In the genomic region with DNA sequence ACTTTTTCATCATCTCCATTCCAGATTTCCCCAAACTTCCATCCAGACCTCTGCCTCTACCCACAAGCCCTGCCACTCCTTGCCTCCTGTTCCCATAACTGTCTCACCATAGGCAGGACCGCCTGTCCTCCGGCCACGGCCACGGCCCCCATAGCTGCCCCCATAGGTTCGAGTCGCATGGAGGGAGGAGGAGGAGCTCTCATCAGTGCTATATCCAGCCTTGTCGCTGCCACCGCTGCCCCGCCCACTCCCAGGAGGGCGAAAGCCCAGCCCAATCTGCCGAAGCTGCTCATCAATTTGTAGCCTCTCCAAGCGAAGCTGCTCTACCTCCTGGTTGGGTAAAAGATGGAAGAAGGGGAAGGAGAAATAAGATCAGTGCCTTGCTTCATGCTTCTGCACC, we compare ENCODE assay signal across 21 cellular contexts. TPM values are rescaled to one million over a fixed set of nuclear protein-coding genes. Genes with fewer than 3 reads are reported as not detected.
"Had no signal": no experiment of that assay in that cellular context is flagged by ENCODE, and none has a peak within 500 bp of the region (broad histone marks: within the 10 kb centered on the region; RNA-seq: fewer than 3 reads in every experiment).

No MANE protein-coding gene starts in this region.

- H3K27me3 Mint-ChIP-seq: activated CD4-positive, alpha-beta T cell treated with anti-CD3 and anti-CD28 coated beads, Interleukin-2, amount 10 ng/mL, durations not matched to agents 7 days and 5 days; activated naive CD8-positive, alpha-beta T cell; dendritic cell treated with granulocyte-macrophage colony-stimulating factor and Interleukin-4, amounts not matched to agents 40 ng/mL and 50 ng/mL, for 4 days; naive thymus-derived CD4-positive, alpha-beta T cell had no signal

- H3K4me2 ChIP-seq: hepatocyte had no signal

- H2AFZ ChIP-seq: hepatocyte had no signal

- H3K9me3 ChIP-seq: breast epithelium, gastroesophageal sphincter, left lung, mucosa of descending colon, prostate gland, tibial nerve had no signal

- H3K4me3 ChIP-seq: breast epithelium, gastroesophageal sphincter, hepatocyte, left lung, mucosa of descending colon, prostate gland, skin epidermis, tibial nerve had no signal

- H3K27ac ChIP-seq: breast epithelium, epithelial cell of prostate, gastroesophageal sphincter, hepatocyte, left lung, prostate gland, skin epidermis, tibial nerve had no signal

- H3K27me3 ChIP-seq: breast epithelium, gastroesophageal sphincter, hepatocyte, left lung, tibial nerve had no signal

- H3K9me3 Mint-ChIP-seq: activated CD4-positive, alpha-beta T cell treated with anti-CD3 and anti-CD28 coated beads, Interleukin-2, amount 10 ng/mL, durations not matched to agents 7 days and 5 days; dendritic cell treated with granulocyte-macrophage colony-stimulating factor and Interleukin-4, amounts not matched to agents 40 ng/mL and 50 ng/mL, for 4 days; naive thymus-derived CD4-positive, alpha-beta T cell had no signal

- ATAC-seq: gastroesophageal sphincter; left lung; mucosa of descending colon; naive thymus-derived CD4-positive, alpha-beta T cell; right cardiac atrium had no signal

- DNase-seq: activated CD4-positive, alpha-beta T cell treated with anti-CD3 and anti-CD28 coated beads, Interleukin-2, amount 10 ng/mL, durations not matched to agents 7 days and 5 days; cerebellar nuclear complex; effector memory CD4-positive, alpha-beta T cell; left lung; mammary epithelial cell; mucosa of descending colon; naive thymus-derived CD4-positive, alpha-beta T cell; nucleus accumbens; right cardiac atrium; stimulated activated CD4-positive, alpha-beta T cell treated with anti-CD3 and anti-CD28 coated beads, Interleukin-15, amount 100 ng/mL, for 24 hours; stimulated activated CD4-positive, alpha-beta T cell treated with anti-CD3 and anti-CD28 coated beads, Interleukin-4, amount 100 ng/mL, for 1 hour; stimulated activated naive CD4-positive, alpha-beta T cell had no signal

- H3K27ac Mint-ChIP-seq: activated CD4-positive, alpha-beta T cell treated with anti-CD3 and anti-CD28 coated beads, Interleukin-2, amount 10 ng/mL, durations not matched to agents 7 days and 5 days; activated naive CD8-positive, alpha-beta T cell; dendritic cell treated with granulocyte-macrophage colony-stimulating factor and Interleukin-4, amounts not matched to agents 40 ng/mL and 50 ng/mL, for 4 days had no signal

- H3K4me3 Mint-ChIP-seq: activated CD4-positive, alpha-beta T cell treated with anti-CD3 and anti-CD28 coated beads, Interleukin-2, amount 10 ng/mL, durations not matched to agents 7 days and 5 days; activated naive CD8-positive, alpha-beta T cell; dendritic cell treated with granulocyte-macrophage colony-stimulating factor and Interleukin-4, amounts not matched to agents 40 ng/mL and 50 ng/mL, for 4 days had no signal

RNA-seq across cellular contexts. Expression of a gene that starts 3.4 kb away (rescaled TPM):
- polyA plus RNA-seq: naive thymus-derived CD4-positive, alpha-beta T cell had no signal
